Comparison of ENCODE assay signal across 5 cellular contexts in the genomic region with DNA sequence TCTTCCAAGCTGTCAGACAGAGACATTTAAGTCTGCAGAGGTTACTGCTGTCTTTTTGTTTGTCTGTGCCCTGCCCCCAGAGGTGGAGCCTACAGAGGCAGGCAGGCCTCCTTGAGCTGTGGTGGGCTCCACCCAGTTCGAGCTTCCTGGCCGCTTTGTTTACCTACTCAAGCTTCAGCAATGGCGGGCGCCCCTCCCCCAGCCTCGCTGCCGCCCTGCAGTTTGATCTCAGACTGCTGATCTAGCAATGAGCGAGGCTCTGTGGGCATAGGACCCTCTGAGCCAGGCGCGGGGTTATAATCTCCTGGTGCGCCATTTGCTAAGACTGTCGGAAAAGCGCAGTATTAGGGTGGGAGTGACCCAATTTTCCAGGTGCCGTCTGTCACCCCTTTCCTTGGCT.
DNase-seq lines count a peak whose midpoint lies in the region; ATAC-seq and TF ChIP-seq lines count a peak whose summit lies in the region.
"Not testable (repeated sequence)": the region's sequence is repeated elsewhere in the genome, so short reads cannot be mapped to it uniquely, and the experiment has no call there.

No MANE protein-coding gene starts in this region.

- H3K9ac ChIP-seq in ES-I3 (ENCODE audit: low read depth, low read length), result peak overlapping the region; percentile 28; the same call in 1 of the 2 replicates
- not testable (repeated sequence) for H3K9ac ChIP-seq in neuronal stem cell (ENCODE audit: low read depth, low read length, poor library complexity)

- peak; percentile 36 for DNase-seq in NCI-H748 (lab: John Stamatoyannopoulos, UW; ENCODE audit: unreplicated experiment)
- DNase-seq in WTC11 (ENCODE audit: low spot score), result peak; percentile 32
- peak in 2 of 3 experiments; percentile 28 to 30 for DNase-seq in effector memory CD8-positive, alpha-beta T cell
- not testable (repeated sequence) for DNase-seq in neuronal stem cell (ENCODE audit: low spot score)

- H3K4me2 ChIP-seq in neuronal stem cell (ENCODE audit: insufficient read depth, low read length, poor library complexity, severe bottlenecking), result peak overlapping the region; percentile 11

- not testable (repeated sequence) for H2BK15ac ChIP-seq in neuronal stem cell (ENCODE audit: low read length)

- H3K27me3 Mint-ChIP-seq in WTC11 (ENCODE audit: low read depth), result not testable (repeated sequence)
- H3K27me3 Mint-ChIP-seq in effector memory CD8-positive, alpha-beta T cell, result peaks cover 35 to 53% of the 10 kb centered on the region in 2 donors

- H3K4me1 ChIP-seq in ES-I3 (ENCODE audit: insufficient read depth, low read length); neuronal stem cell (ENCODE audit: control insufficient read depth in 2 of 2, insufficient read depth in 1 of 2, low read depth in 1 of 2, low read length in 2 of 2): not testable (repeated sequence)

- H3K4me3 Mint-ChIP-seq in WTC11, result not testable (repeated sequence)
- peak overlapping the region in 1 of 2 donors; percentile 76 for H3K4me3 Mint-ChIP-seq in effector memory CD8-positive, alpha-beta T cell

- H3K14ac ChIP-seq in neuronal stem cell (ENCODE audit: low read length), result not testable (repeated sequence)

- not testable (repeated sequence) for TF ChIP-seq CTCF in WTC11 (IDR thresholded peaks at IDR 0.05)

- peaks cover 12% of the 10 kb centered on the region for H3K36me3 Mint-ChIP-seq in WTC11
- H3K36me3 Mint-ChIP-seq in effector memory CD8-positive, alpha-beta T cell (ENCODE audit: insufficient read depth), result not testable (repeated sequence)

- not testable (repeated sequence) for H3K27ac Mint-ChIP-seq in WTC11
- H3K27ac Mint-ChIP-seq in effector memory CD8-positive, alpha-beta T cell, result peak overlapping the region in 1 of 2 donors; percentile 52

- H2BK12ac ChIP-seq in neuronal stem cell (ENCODE audit: low read length), result not testable (repeated sequence)

- CTCF ChIA-PET in WTC11 (lab: Charles Lee), result interaction anchor here (3.4 kb wide), 1 partner anchor 18 kb away, joined by 12 read pairs; no protein-coding TSS in a partner anchor

- not testable (repeated sequence) for H4K91ac ChIP-seq in neuronal stem cell (ENCODE audit: low read depth, low read length, poor library complexity)

- H2AFZ ChIP-seq in neuronal stem cell (ENCODE audit: low read length), result not testable (repeated sequence)

- no CpG with 5 or more reads among the region's 13 CpGs for WGBS in neuronal stem cell (ENCODE audit: extremely low coverage in 2 of 2, insufficient read length in 2 of 2, insufficient replicate concordance in 1 of 2), 2 donors

- ATAC-seq in WTC11; effector memory CD8-positive, alpha-beta T cell (replicated peaks): not testable (repeated sequence)

- POLR2A ChIA-PET in WTC11 (lab: Charles Lee), result not testable (repeated sequence)

- not testable (repeated sequence) for H3K9me3 ChIP-seq in ES-I3 (ENCODE audit: control insufficient read depth, insufficient read depth, low read length); neuronal stem cell (replicated peaks in 1 of 2; ENCODE audit: control insufficient read depth in 2 of 2, insufficient read depth in 1 of 2, low read depth in 1 of 2, low read length in 2 of 2)

- H2BK5ac ChIP-seq in neuronal stem cell (ENCODE audit: low read length), result not testable (repeated sequence)

- not testable (repeated sequence) for H2AK5ac ChIP-seq in neuronal stem cell (ENCODE audit: low read depth, low read length)

- not testable (repeated sequence) for H3K23ac ChIP-seq in neuronal stem cell (ENCODE audit: low read depth, low read length, poor library complexity)

- H4K8ac ChIP-seq in neuronal stem cell (ENCODE audit: low read depth, low read length), result not testable (repeated sequence)

- H3K4ac ChIP-seq in neuronal stem cell (ENCODE audit: low read length), result not testable (repeated sequence)

- not testable (repeated sequence) for H3K79me1 ChIP-seq in neuronal stem cell (ENCODE audit: low read depth, low read length)

- not testable (repeated sequence) for H3K27ac ChIP-seq in neuronal stem cell (replicated peaks; ENCODE audit: low read length)

- not testable (repeated sequence) for H3K4me3 ChIP-seq in neuronal stem cell (ENCODE audit: low read length in 2 of 2)

- H3K9me3 Mint-ChIP-seq in WTC11, result peaks cover 41% of the 10 kb centered on the region
- not testable (repeated sequence) for H3K9me3 Mint-ChIP-seq in effector memory CD8-positive, alpha-beta T cell

- H3K18ac ChIP-seq in neuronal stem cell (ENCODE audit: low read length), result not testable (repeated sequence)

- not testable (repeated sequence) for H2BK120ac ChIP-seq in neuronal stem cell (ENCODE audit: low read depth, low read length)

- not testable (repeated sequence) for H3K27me3 ChIP-seq in neuronal stem cell (ENCODE audit: control insufficient read depth in 3 of 3, insufficient read depth in 3 of 3, low read depth in 1 of 3, low read length in 3 of 3)

- H3K36me3 ChIP-seq in ES-I3 (ENCODE audit: insufficient read depth, low read length); neuronal stem cell (replicated peaks in 1 of 2; ENCODE audit: control insufficient read depth in 2 of 2, insufficient read depth in 2 of 2, low read length in 2 of 2): not testable (repeated sequence)

- not testable (repeated sequence) for H3K4me1 Mint-ChIP-seq in WTC11; effector memory CD8-positive, alpha-beta T cell (ENCODE audit: low read depth in 2 of 2)

TF ChIP-seq in WTC11, 78 proteins besides CTCF, POLR2A, EP300 and RAD21:
- TF ChIP-seq FOXK1 (CRISPR knock-in tag; IDR thresholded peaks at IDR 0.05), result peak; percentile 28; the same call in 1 of the 2 replicates
